In genomic region chr7:100887955-100888481, GRCh38 we compare ENCODE assay signal across 9 cellular contexts. TPM values are rescaled to one million over a fixed set of nuclear protein-coding genes. Genes with fewer than 3 reads are reported as not detected.
DNase-seq lines count a peak whose midpoint lies in the region; ATAC-seq and TF ChIP-seq lines count a peak whose summit lies in the region.
"Had no signal": no experiment of that assay in that cellular context is flagged by ENCODE, and none has a peak within 500 bp of the region (broad histone marks: within the 10 kb centered on the region; RNA-seq: fewer than 3 reads in every experiment).

No MANE protein-coding gene starts in this region.

- no peak for TF ChIP-seq CTCF in HEK293 (tag by site-specific recombination; IDR thresholded peaks at IDR 0.05)
- TF ChIP-seq CTCF in brain microvascular endothelial cell (IDR thresholded peaks at IDR 0.05; ENCODE audit: low read depth, low read length, missing control alignments): no peak

- H3K4me2 ChIP-seq in BLaER1 treated with 17β-estradiol and CSF1 and Interleukin-3, amounts not matched to agents 10 nM and 100 nM: peak overlapping the region; percentile 95 to 100 (median 99)

- in situ Hi-C loops in brain microvascular endothelial cell (cut with HindIII; ENCODE audit: low pct_ligation_motif_present, low sequenced_read_pairs): no loop called here

- POLR2A ChIA-PET in HEK293 (lab: Yijun Ruan, JAX): interaction anchor here (0.6 to 8.7 kb wide), 5 partner anchors 11 to 203 kb away, joined by 4 to 198 read pairs (median 5); partner anchors contain the start of genes POP7 and SRRT

- H3K4me1 Mint-ChIP-seq in natural killer cell treated with Interleukin-12 subunit alpha and Interleukin-12 subunit beta and Interleukin-15 and Interleukin-18, amount 100 ng/mL, for 72 hours (ENCODE audit: low read depth in 2 of 2): peaks cover 44 to 65% of the 10 kb centered on the region in 2 donors

- no peak for ATAC-seq in natural killer cell treated with Interleukin-12 subunit alpha and Interleukin-12 subunit beta and Interleukin-15 and Interleukin-18, amount 100 ng/mL, for 72 hours
- ATAC-seq in HG03432 (IDR thresholded peaks at IDR 0.05; ENCODE audit: unreplicated experiment): no peak

- peaks cover 47 to 62% (median 59%) of the 10 kb centered on the region in 11 experiments for H3K36me3 ChIP-seq in BLaER1 treated with 17β-estradiol and CSF1 and Interleukin-3, amounts not matched to agents 10 nM and 100 nM
- H3K36me3 ChIP-seq in HEK293 (ENCODE audit: control insufficient read depth in 2 of 2, insufficient read depth in 1 of 2, low read length in 2 of 2) (peaks cover 24 to 59% of the 10 kb centered on the region in 2 experiments), brain microvascular endothelial cell (replicated peaks) (peaks cover 58% of the 10 kb centered on the region)

- peaks cover 13 to 19% of the 10 kb centered on the region in 2 donors for H3K27me3 Mint-ChIP-seq in natural killer cell treated with Interleukin-12 subunit alpha and Interleukin-12 subunit beta and Interleukin-15 and Interleukin-18, amount 100 ng/mL, for 72 hours

- peaks cover 42% of the 10 kb centered on the region for H3K36me3 Mint-ChIP-seq in natural killer cell treated with Interleukin-12 subunit alpha and Interleukin-12 subunit beta and Interleukin-15 and Interleukin-18, amount 100 ng/mL, for 72 hours

- no peak for DNase-seq in brain microvascular endothelial cell
- no peak for DNase-seq in natural killer cell treated with Interleukin-12 subunit alpha and Interleukin-12 subunit beta and Interleukin-15 and Interleukin-18, amount 100 ng/mL, for 72 hours (ENCODE audit: low spot score)
- DNase-seq in midbrain (lab: John Stamatoyannopoulos, UW): no peak
- no peak for DNase-seq in GOT3 (lab: John Stamatoyannopoulos, UW)
- no peak for DNase-seq in GF-D8 (lab: John Stamatoyannopoulos, UW)

- H3K4me3 ChIP-seq in BLaER1 treated with 17β-estradiol and CSF1 and Interleukin-3, amounts not matched to agents 10 nM and 100 nM: peak overlapping the region; percentile 68 to 93 (median 82); a peak in 19 of 20 replicates
- H3K4me3 ChIP-seq in HEK293 (ENCODE audit: low read depth, low read length) (no peak overlapping the region; the same call in 1 of the 2 replicates), brain microvascular endothelial cell (ENCODE audit: low read depth, low read length) (peak overlapping the region; percentile 69)

- H3K4me3 Mint-ChIP-seq in natural killer cell treated with Interleukin-12 subunit alpha and Interleukin-12 subunit beta and Interleukin-15 and Interleukin-18, amount 100 ng/mL, for 72 hours: peak overlapping the region; percentile 86

- H3K9me3 ChIP-seq in BLaER1 treated with 17β-estradiol and CSF1 and Interleukin-3, amounts not matched to agents 10 nM and 100 nM (replicated peaks in 1 of 11): no peaks in the 10 kb centered on the region
- no peaks in the 10 kb centered on the region for H3K9me3 ChIP-seq in HEK293 (ENCODE audit: control insufficient read depth, insufficient read depth, low read depth, low read length)

- peak overlapping the region; percentile 83 to 97 (median 93); a peak in 19 of 22 replicates for H3K9ac ChIP-seq in BLaER1 treated with 17β-estradiol and CSF1 and Interleukin-3, amounts not matched to agents 10 nM and 100 nM

- peak overlapping the region; percentile 79 to 80 for H3K27ac Mint-ChIP-seq in natural killer cell treated with Interleukin-12 subunit alpha and Interleukin-12 subunit beta and Interleukin-15 and Interleukin-18, amount 100 ng/mL, for 72 hours

- CTCF ChIA-PET in HEK293 (lab: Yijun Ruan, JAX): interaction anchor here (0.5 to 1.2 kb wide), 3 partner anchors 9 to 631 kb away, joined by 3 to 5 read pairs (median 4); no protein-coding TSS in a partner anchor

- H3K27me3 ChIP-seq in BLaER1 treated with 17β-estradiol and CSF1 and Interleukin-3, amounts not matched to agents 10 nM and 100 nM: peaks cover 25 to 30% (median 29%) of the 10 kb centered on the region in 11 experiments
- no peaks in the 10 kb centered on the region for H3K27me3 ChIP-seq in brain microvascular endothelial cell (replicated peaks)

- H3K9me3 Mint-ChIP-seq in natural killer cell treated with Interleukin-12 subunit alpha and Interleukin-12 subunit beta and Interleukin-15 and Interleukin-18, amount 100 ng/mL, for 72 hours: no peaks in the 10 kb centered on the region

- H3K27ac ChIP-seq in BLaER1 treated with 17β-estradiol and CSF1 and Interleukin-3, amounts not matched to agents 10 nM and 100 nM: peak overlapping the region in 9 of 11 experiments; percentile 76 to 95 (median 92); a peak in 19 of 22 replicates
- H3K27ac ChIP-seq in HEK293 (ENCODE audit: extremely low read depth, low read depth, low read length) (peak overlapping the region; percentile 94), brain microvascular endothelial cell (no peak overlapping the region)

- H3K4me1 ChIP-seq in BLaER1 treated with 17β-estradiol and CSF1 and Interleukin-3, amounts not matched to agents 10 nM and 100 nM: peaks cover 73 to 83% (median 79%) of the 10 kb centered on the region in 10 experiments
- peaks cover 4% of the 10 kb centered on the region; the same call in 1 of the 2 replicates for H3K4me1 ChIP-seq in HEK293 (ENCODE audit: control insufficient read depth, insufficient read depth, low read length)

- peaks cover 23 to 60% (median 52%) of the 10 kb centered on the region in 11 experiments; a peak in 21 of 22 replicates for H4K20me1 ChIP-seq in BLaER1 treated with 17β-estradiol and CSF1 and Interleukin-3, amounts not matched to agents 10 nM and 100 nM

TF ChIP-seq in HEK293, 187 proteins besides CTCF, POLR2A, EP300 and RAD21 (continues in another document):
- 0 out of 2 replicates have a peak, but pooled peaks have one; percentile 53 for TF ChIP-seq ZEB2 (tag by site-specific recombination; IDR thresholded peaks at IDR 0.05)
- peak; percentile 82; the same call in 1 of the 2 replicates for TF ChIP-seq SCRT1 (tag by site-specific recombination; IDR thresholded peaks at IDR 0.05; ENCODE audit: borderline replicate concordance)
- peak; percentile 88 for TF ChIP-seq SCRT2 (tag by site-specific recombination; IDR thresholded peaks at IDR 0.05)
- TF ChIP-seq, protein P1, sequence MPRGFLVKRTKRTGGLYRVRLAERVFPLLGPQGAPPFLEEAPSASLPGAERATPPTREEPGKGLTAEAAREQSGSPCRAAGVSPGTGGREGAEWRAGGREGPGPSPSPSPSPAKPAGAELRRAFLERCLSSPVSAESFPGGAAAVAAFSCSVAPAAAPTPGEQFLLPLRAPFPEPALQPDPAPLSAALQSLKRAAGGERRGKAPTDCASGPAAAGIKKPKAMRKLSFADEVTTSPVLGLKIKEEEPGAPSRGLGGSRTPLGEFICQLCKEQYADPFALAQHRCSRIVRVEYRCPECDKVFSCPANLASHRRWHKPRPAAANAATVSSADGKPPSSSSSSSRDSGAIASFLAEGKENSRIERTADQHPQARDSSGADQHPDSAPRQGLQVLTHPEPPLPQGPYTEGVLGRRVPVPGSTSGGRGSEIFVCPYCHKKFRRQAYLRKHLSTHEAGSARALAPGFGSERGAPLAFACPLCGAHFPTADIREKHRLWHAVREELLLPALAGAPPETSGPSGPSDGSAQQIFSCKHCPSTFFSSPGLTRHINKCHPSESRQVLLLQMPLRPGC (tag by site-specific recombination; IDR thresholded peaks at IDR 0.05): no peak
- no peak for TF ChIP-seq ZNF398 (tag by site-specific recombination; IDR thresholded peaks at IDR 0.05)
- peak; percentile 25; the same call in 1 of the 2 replicates for TF ChIP-seq ZNF501 (tag by site-specific recombination; IDR thresholded peaks at IDR 0.05)
- TF ChIP-seq ZIC2 (tag by site-specific recombination; IDR thresholded peaks at IDR 0.05): peak; percentile 17; the same call in 1 of the 2 replicates

RNA-seq across cellular contexts. Expression of gene UFSP1, which starts 1.5 kb away (rescaled TPM):
- 1 to 10 TPM; 1.8 to 6.0 TPM for total RNA-seq in natural killer cell treated with Interleukin-12 subunit alpha and Interleukin-12 subunit beta and Interleukin-15 and Interleukin-18, amount 100 ng/mL, for 72 hours

RNA-seq across cellular contexts. Expression of gene ACHE, which starts 7.7 kb away (rescaled TPM):
- total RNA-seq in natural killer cell treated with Interleukin-12 subunit alpha and Interleukin-12 subunit beta and Interleukin-15 and Interleukin-18, amount 100 ng/mL, for 72 hours: under 1 TPM; 0.64 to 0.73 TPM
- total RNA-seq: RPMI7951 had no signal

RNA-seq across cellular contexts. Expression of gene SRRT, which starts 13.1 kb away (rescaled TPM):
- total RNA-seq in natural killer cell treated with Interleukin-12 subunit alpha and Interleukin-12 subunit beta and Interleukin-15 and Interleukin-18, amount 100 ng/mL, for 72 hours: 100 to 1,000 TPM; 212 to 391 TPM

RNA-seq across cellular contexts. Expression of gene TRIP6, which starts 20.8 kb away (rescaled TPM):
- total RNA-seq in natural killer cell treated with Interleukin-12 subunit alpha and Interleukin-12 subunit beta and Interleukin-15 and Interleukin-18, amount 100 ng/mL, for 72 hours: 1 to 10 TPM; 2.7 to 7.4 TPM

RNA-seq across cellular contexts. Expression of gene SLC12A9, which starts 35.5 kb away (rescaled TPM):
- total RNA-seq in natural killer cell treated with Interleukin-12 subunit alpha and Interleukin-12 subunit beta and Interleukin-15 and Interleukin-18, amount 100 ng/mL, for 72 hours: 10 to 100 TPM; 32.7 to 38.7 TPM
